Comparison of ENCODE assay signal across 1 cellular context in genomic region chr19:38929929-38930775, GRCh38.
TF ChIP-seq lines count a peak whose summit lies in the region.

SARS2 (minus strand) TSS chr19:38930763; CDS start chr19:38930736, 27 bp downstream.

TF ChIP-seq in HepG2, 621 proteins besides CTCF, POLR2A, EP300 and RAD21 (continued from another document and continues in another):
- no peak for TF ChIP-seq ZNF318 (CRISPR knock-in tag; IDR thresholded peaks at IDR 0.05)
- TF ChIP-seq ZNF670 (CRISPR knock-in tag; IDR thresholded peaks at IDR 0.05; ENCODE audit: borderline replicate concordance), result no peak
- TF ChIP-seq ZNF672 (CRISPR knock-in tag; IDR thresholded peaks at IDR 0.05), result no peak
- no peak for TF ChIP-seq FOSL2 (CRISPR knock-in tag; IDR thresholded peaks at IDR 0.05)
- TF ChIP-seq ZNF24 (IDR thresholded peaks at IDR 0.05), result no peak
- no peak for TF ChIP-seq CREB1 (IDR thresholded peaks at IDR 0.05)
- TF ChIP-seq CREB1 (CRISPR knock-in tag; IDR thresholded peaks at IDR 0.05), result no peak
- TF ChIP-seq ARNT (IDR thresholded peaks at IDR 0.05), result no peak
- no peak for TF ChIP-seq NR3C1 (CRISPR knock-in tag; IDR thresholded peaks at IDR 0.05)
- TF ChIP-seq NR2F6 (IDR thresholded peaks at IDR 0.05), result no peak
- TF ChIP-seq NR2F6 (CRISPR knock-in tag; IDR thresholded peaks at IDR 0.05), result no peak
- no peak for TF ChIP-seq HMGXB3 (CRISPR knock-in tag; IDR thresholded peaks at IDR 0.05; ENCODE audit: borderline replicate concordance)
- TF ChIP-seq ZNF792 (CRISPR knock-in tag; IDR thresholded peaks at IDR 0.05), result 0 out of 2 replicates have a peak, but pooled peaks have one; percentile 37
- TF ChIP-seq RFX3 (CRISPR knock-in tag; IDR thresholded peaks at IDR 0.05), result no peak
- TF ChIP-seq POGK (CRISPR knock-in tag; conservative IDR thresholded peaks at IDR 0.05), result peak; percentile 75
- TF ChIP-seq KDM6A (CRISPR knock-in tag; IDR thresholded peaks at IDR 0.05; ENCODE audit: low read depth), result no peak
- no peak for TF ChIP-seq RNF219 (CRISPR knock-in tag; IDR thresholded peaks at IDR 0.05)
- TF ChIP-seq ZNF18 (CRISPR knock-in tag; IDR thresholded peaks at IDR 0.05; ENCODE audit: insufficient replicate concordance), result no peak
- 0 out of 2 replicates have a peak, but pooled peaks have one; percentile 17 for TF ChIP-seq CBFB (CRISPR knock-in tag; IDR thresholded peaks at IDR 0.05)
- TF ChIP-seq SETDB1 (CRISPR knock-in tag; IDR thresholded peaks at IDR 0.05; ENCODE audit: borderline replicate concordance), result no peak
- no peak for TF ChIP-seq ZBTB4 (CRISPR knock-in tag; IDR thresholded peaks at IDR 0.05; ENCODE audit: borderline replicate concordance)
- no peak for TF ChIP-seq ZC3H4 (CRISPR knock-in tag; IDR thresholded peaks at IDR 0.05; ENCODE audit: borderline replicate concordance)
- TF ChIP-seq POLR2G (IDR thresholded peaks at IDR 0.05; ENCODE audit: low read depth, low read length), result peak; percentile 94; the same call in 1 of the 2 replicates
- peak; percentile 41 for TF ChIP-seq E2F1 (CRISPR knock-in tag; IDR thresholded peaks at IDR 0.05)
- TF ChIP-seq ZNF207 (IDR thresholded peaks at IDR 0.05; ENCODE audit: borderline replicate concordance), result no peak
- no peak for TF ChIP-seq ADNP (CRISPR knock-in tag; IDR thresholded peaks at IDR 0.05)
- TF ChIP-seq SOX13 (IDR thresholded peaks at IDR 0.05), result no peak
- TF ChIP-seq SOX13 (CRISPR knock-in tag; conservative IDR thresholded peaks at IDR 0.05 in 1 of 2, IDR thresholded peaks at IDR 0.05 in 1 of 2), result 0 out of 4 replicates have a peak, but pooled peaks of 1 of the 2 experiments have one; percentile 3
- no peak for TF ChIP-seq RBAK (CRISPR knock-in tag; IDR thresholded peaks at IDR 0.05)
- TF ChIP-seq MIER2 (CRISPR knock-in tag; IDR thresholded peaks at IDR 0.05), result no peak
- peak; percentile 31; the same call in 1 of the 2 replicates for TF ChIP-seq CEBPB (IDR thresholded peaks at IDR 0.05; ENCODE audit: borderline replicate concordance, low read depth, low read length)
